9 cellular contexts compared by ENCODE assay signal in genomic region chr10:33193867-33194521, GRCh38.
DNase-seq lines count a peak whose midpoint lies in the region; ATAC-seq and TF ChIP-seq lines count a peak whose summit lies in the region.
"Had no signal": no experiment of that assay in that cellular context is flagged by ENCODE, and none has a peak within 500 bp of the region (broad histone marks: within the 10 kb centered on the region; RNA-seq: fewer than 3 reads in every experiment).

No MANE protein-coding gene starts in this region.

- WGBS in right lobe of liver (ENCODE audit: insufficient coverage, low coverage, low lambda C conversion rate, missing lambda C conversion rate) = 35% methylated on average over 5 of the region's 5 CpGs

- ATAC-seq in right lobe of liver (peak; percentile 5 to 38 (median 22)), GM18867 (IDR thresholded peaks at IDR 0.05; ENCODE audit: unreplicated experiment) (no peak), HG03469 (IDR thresholded peaks at IDR 0.05; ENCODE audit: unreplicated experiment) (no peak)

- no peak for TF ChIP-seq CTCF in coronary artery (IDR thresholded peaks at IDR 0.05)
- TF ChIP-seq CTCF in right lobe of liver (IDR thresholded peaks at IDR 0.05) = no peak
- TF ChIP-seq CTCF in uterus (IDR thresholded peaks at IDR 0.05) = no peak

- H3K4me3 ChIP-seq in coronary artery (no peak overlapping the region), right lobe of liver (peak overlapping the region in 1 of 3 donors; percentile 13), uterus (no peak overlapping the region)

- H3K36me3 ChIP-seq in right lobe of liver (no peaks in the 10 kb centered on the region), uterus (no peaks in the 10 kb centered on the region)

- H3K4me1 ChIP-seq in right lobe of liver = peaks cover 0 to 52% (median 24%) of the 10 kb centered on the region in 4 donors
- H3K4me1 ChIP-seq in uterus = no peaks in the 10 kb centered on the region

- H3K27me3 ChIP-seq in right lobe of liver (no peaks in the 10 kb centered on the region), uterus (no peaks in the 10 kb centered on the region)

- peak; percentile 34 for DNase-seq in SIG-M5 treated with dmso at 0.1 percent for 504 hours (lab: John Stamatoyannopoulos, UW; ENCODE audit: unreplicated experiment)
- no peak for DNase-seq in SIG-M5 (lab: John Stamatoyannopoulos, UW)
- peak; percentile 65 for DNase-seq in coronary artery (ENCODE audit: low spot score)
- no peak for DNase-seq in right lobe of liver
- no peak for DNase-seq in uterus
- DNase-seq in occipital lobe (lab: John Stamatoyannopoulos, UW) = no peak
- DNase-seq: NCI-H524 treated with DMSO at 0.1 percent for 48 hours had no signal

- H3K9me3 ChIP-seq in right lobe of liver (no peaks in the 10 kb centered on the region), uterus (no peaks in the 10 kb centered on the region)

- H3K27ac ChIP-seq in coronary artery = peak overlapping the region in 1 of 2 donors; percentile 64
- H3K27ac ChIP-seq in right lobe of liver = peak overlapping the region; percentile 33 to 83 (median 64)
- H3K27ac ChIP-seq in uterus = peak overlapping the region; percentile 68 to 70

- TF ChIP-seq POLR2A in right lobe of liver (IDR thresholded peaks at IDR 0.05) (no peak), uterus (IDR thresholded peaks at IDR 0.05) (no peak)

- intact Hi-C loops in right lobe of liver (cut with DNase I) (loop anchor here in 1 of 2 donors (10.0 kb wide), 1 partner anchor 141 kb away; the partner anchor contains the start of gene NRP1), uterus (cut with DNase I; ENCODE audit: low total_unique reads) (loop anchor here (10.0 kb wide), 1 partner anchor 1441 kb away; no protein-coding TSS in a partner anchor)

Comparison
In these comparisons a context has a peak if more than half of its experiments do, and no peak if none do; other contexts are left out.
1. DNase-seq: peak in SIG-M5 treated with dmso at 0.1 percent for 504 hours (single experiment) and coronary artery (single experiment); none in SIG-M5 (single experiment), right lobe of liver (0 of 3), uterus (0 of 2) and occipital lobe (single experiment).
2. ATAC-seq: peak in right lobe of liver (4 of 4); none in GM18867 (single experiment) and HG03469 (single experiment).